ENCODE assay signal across 25 cellular contexts in genomic region chr17:33322063-33322462, GRCh38. TPM values are rescaled to one million over a fixed set of nuclear protein-coding genes. Genes with fewer than 3 reads are reported as not detected.
DNase-seq lines count a peak whose midpoint lies in the region; ATAC-seq and TF ChIP-seq lines count a peak whose summit lies in the region.
"Had no signal": no experiment of that assay in that cellular context is flagged by ENCODE, and none has a peak within 500 bp of the region (broad histone marks: within the 10 kb centered on the region; RNA-seq: fewer than 3 reads in every experiment).

No MANE protein-coding gene starts in this region.

- DNase-seq in AG20443 (ENCODE audit: low spot score) (peak; percentile 42), H9 (no peak), foreskin fibroblast (peak; percentile 4 to 8), stromal cell of bone marrow (ENCODE audit: low read depth) (peak; percentile 6), endothelial cell (ENCODE audit: low spot score) (no peak), G401 (ENCODE audit: low spot score) (no peak)
- DNase-seq: CD4-positive, CD25-positive, alpha-beta regulatory T cell; DMS153; DND-41; Kasumi-1; NCI-H1105 treated with DMSO at 0.1 percent for 48 hours; NCI-H146; NCI-H1930; NCI-H446; NCI-H526; Right ventricle myocardium superior; RPMI8226 had no signal

- in situ Hi-C loops in G401 (cut with HindIII; ENCODE audit: low sequenced_read_pairs): no loop called here

- H3K27me3 Mint-ChIP-seq in H9 (ENCODE audit: low read depth): peaks cover 59% of the 10 kb centered on the region
- H3K27me3 Mint-ChIP-seq in endothelial cell (ENCODE audit: unreplicated experiment): no peaks in the 10 kb centered on the region

- no peaks in the 10 kb centered on the region for H3K9me3 Mint-ChIP-seq in H9
- H3K9me3 Mint-ChIP-seq in endothelial cell (ENCODE audit: unreplicated experiment): no peaks in the 10 kb centered on the region

- H3K4me1 Mint-ChIP-seq in H9 (peaks cover 8 to 15% of the 10 kb centered on the region in 2 experiments), endothelial cell (ENCODE audit: unreplicated experiment) (no peaks in the 10 kb centered on the region)
- H3K4me1 Mint-ChIP-seq: CD4-positive, CD25-positive, alpha-beta regulatory T cell had no signal

- H2BK5ac ChIP-seq in H9 (ENCODE audit: insufficient read length, low read length): no peak overlapping the region

- H4K91ac ChIP-seq in H9 (ENCODE audit: insufficient read length, low read depth, low read length): no peak overlapping the region

- H3K79me2 ChIP-seq in H9 (ENCODE audit: insufficient read depth, low read length): no peaks in the 10 kb centered on the region

- H2AK5ac ChIP-seq in H9 (ENCODE audit: insufficient read length, low read length): no peak overlapping the region

- no peaks in the 10 kb centered on the region for H3K79me1 ChIP-seq in H9 (ENCODE audit: insufficient read depth, low read depth, low read length, poor library complexity, severe bottlenecking)

- peak overlapping the region; percentile 45 for H2BK12ac ChIP-seq in H9 (ENCODE audit: insufficient read length, low read depth, low read length)

- H3K4me2 ChIP-seq in H9 (ENCODE audit: insufficient read depth, insufficient read length, low read length): no peak overlapping the region
- H3K4me2 ChIP-seq: A549, BLaER1 had no signal

- ATAC-seq in GM21786 (IDR thresholded peaks at IDR 0.05; ENCODE audit: unreplicated experiment): no peak
- ATAC-seq: A549, GM12878, K562 had no signal

- H3K36me3 Mint-ChIP-seq in H9 (ENCODE audit: insufficient read depth in 1 of 3, low read depth in 3 of 3) (no peaks in the 10 kb centered on the region), endothelial cell (ENCODE audit: low read depth, unreplicated experiment) (no peaks in the 10 kb centered on the region)
- H3K36me3 Mint-ChIP-seq: CD4-positive, CD25-positive, alpha-beta regulatory T cell had no signal

- H3K4me1 ChIP-seq in H9 (ENCODE audit: insufficient read depth, low read length): no peaks in the 10 kb centered on the region
- H3K4me1 ChIP-seq: A549, BLaER1, SJSA1 had no signal

- no peak overlapping the region for H3K18ac ChIP-seq in H9 (ENCODE audit: insufficient read length, low read depth, low read length)

- no peak overlapping the region for H3K9ac ChIP-seq in H9 (ENCODE audit: extremely low read depth, insufficient read length, low read length)
- H3K9ac ChIP-seq: BLaER1 had no signal

- no peak overlapping the region for H3T11ph ChIP-seq in H9 (ENCODE audit: low read length)

- H2BK20ac ChIP-seq in H9 (ENCODE audit: low read depth, low read length, poor library complexity, severe bottlenecking): no peak overlapping the region

- no peak overlapping the region for H4K8ac ChIP-seq in H9 (replicated peaks; ENCODE audit: insufficient read length, low read depth, low read length)

- H3K27me3 ChIP-seq in H9 (ENCODE audit: insufficient read depth, low read length): no peaks in the 10 kb centered on the region; the same call in 1 of the 2 replicates
- H3K27me3 ChIP-seq: BLaER1, SJSA1 had no signal

- H3K27ac Mint-ChIP-seq in H9: no peak overlapping the region
- H3K27ac Mint-ChIP-seq in endothelial cell (ENCODE audit: unreplicated experiment): no peak overlapping the region
- H3K27ac Mint-ChIP-seq: CD4-positive, CD25-positive, alpha-beta regulatory T cell had no signal

- H2BK120ac ChIP-seq in H9 (ENCODE audit: low read depth, low read length, poor library complexity, severe bottlenecking): no peak overlapping the region

- H3K23ac ChIP-seq in H9 (ENCODE audit: insufficient read length, low read depth, low read length): no peak overlapping the region

- no peak overlapping the region for H2AFZ ChIP-seq in H9 (ENCODE audit: low read length)

- H3K56ac ChIP-seq in H9 (ENCODE audit: insufficient read length, low read depth, low read length): no peak overlapping the region

- H3K4ac ChIP-seq in H9 (ENCODE audit: low read depth, low read length): no peak overlapping the region

- no peaks in the 10 kb centered on the region for H3K23me2 ChIP-seq in H9 (ENCODE audit: insufficient read length, low read depth, low read length, poor library complexity, severe bottlenecking)

- no peaks in the 10 kb centered on the region for H4K20me1 ChIP-seq in H9 (ENCODE audit: control insufficient read depth, insufficient read depth, insufficient read length)
- H4K20me1 ChIP-seq: BLaER1 had no signal

- H4K5ac ChIP-seq in H9 (ENCODE audit: insufficient read length, low read depth, low read length): no peak overlapping the region

- WGBS in H9 (ENCODE audit: extremely low coverage, insufficient read length, low lambda C conversion rate): no CpG with 5 or more reads among the region's 6 CpGs

- no peak overlapping the region for H3K27ac ChIP-seq in H9 (ENCODE audit: insufficient read length, low read depth, low read length)
- H3K27ac ChIP-seq: A549, BLaER1, SJSA1 had no signal

- H2BK15ac ChIP-seq in H9 (ENCODE audit: low read depth, low read length): no peak overlapping the region

- no peak overlapping the region for H3K4me3 ChIP-seq in foreskin fibroblast (ENCODE audit: low read depth in 1 of 2, low read length in 2 of 2)
- H3K4me3 ChIP-seq: A549, BLaER1, GM12878, K562, SJSA1 had no signal

- no peak for TF ChIP-seq CTCF in H9 (conservative IDR thresholded peaks at IDR 0.05)
- no peak for TF ChIP-seq CTCF in foreskin fibroblast (IDR thresholded peaks at IDR 0.05; ENCODE audit: low read depth, low read length)
- no peak for TF ChIP-seq CTCF in endothelial cell (IDR thresholded peaks at IDR 0.05; ENCODE audit: unreplicated experiment)

- H3K4me3 Mint-ChIP-seq in H9 (no peak overlapping the region), endothelial cell (ENCODE audit: unreplicated experiment) (no peak overlapping the region)
- H3K4me3 Mint-ChIP-seq: CD4-positive, CD25-positive, alpha-beta regulatory T cell had no signal

- no peaks in the 10 kb centered on the region for H3K9me3 ChIP-seq in H9 (ENCODE audit: control insufficient read depth, low read depth, low read length)
- H3K9me3 ChIP-seq: A549, BLaER1, SJSA1 had no signal

- no peak overlapping the region; the same call in 1 of the 2 replicates for H3K14ac ChIP-seq in H9 (ENCODE audit: insufficient read depth, low read length)

RNA-seq across cellular contexts. Expression of gene ASIC2, which starts 29.0 kb away (rescaled TPM):
- total RNA-seq in H9 (2021) (0.42 and 0.74 TPM in 2 replicates), endothelial cell (ENCODE audit: unreplicated experiment) (not detected)
- total RNA-seq in G401 (2014; rRNA removed; shearing (Covaris generic)): not detected in 2 replicates
- total RNA-seq: CD4-positive, CD25-positive, alpha-beta regulatory T cell; GM12878; HT1080; K562; M059J; Right ventricle myocardium superior; SJSA1 had no signal

Comparison
In these comparisons a context has a peak if more than half of its experiments do, and no peak if none do; other contexts are left out.
1. DNase-seq: peak in AG20443 (single experiment), foreskin fibroblast (2 of 2) and stromal cell of bone marrow (single experiment); none in H9 (single experiment), endothelial cell (single experiment) and G401 (single experiment).